ENCODE assay signal across 27 cellular contexts in genomic region chr6:3196770-3197169, GRCh38. TPM values are rescaled to one million over a fixed set of nuclear protein-coding genes. Genes with fewer than 3 reads are reported as not detected.
"Had no signal": no experiment of that assay in that cellular context is flagged by ENCODE, and none has a peak within 500 bp of the region (broad histone marks: within the 10 kb centered on the region; RNA-seq: fewer than 3 reads in every experiment).

No MANE protein-coding gene starts in this region.

- H3K4me3 Mint-ChIP-seq: activated CD4-positive, alpha-beta T cell treated with anti-CD3 and anti-CD28 coated beads, Interleukin-2, amount 10 ng/mL, durations not matched to agents 7 days and 5 days; activated CD8-positive, alpha-beta memory T cell treated with anti-CD3 and anti-CD28 coated beads, Interleukin-2, amount 10 ng/mL, durations not matched to agents 7 days and 5 days; activated CD8-positive, alpha-beta T cell treated with anti-CD3 and anti-CD28 coated beads for 36 hours; activated naive CD4-positive, alpha-beta T cell treated with anti-CD3 and anti-CD28 coated beads, Interleukin-2, amount 50 U/mL, for 24 hours; brain; immature natural killer cell; mesothelial cell of epicardium; naive thymus-derived CD8-positive, alpha-beta T cell; T-helper 1 cell treated with Interleukin-12 subunit alpha and Interleukin-12 subunit beta and Interleukin-4 antibody, amounts not matched to agents 30 μg/mL and 1 μg/mL, for 36 hours had no signal

- H3K9me3 ChIP-seq: left lung, neutrophil, upper lobe of left lung had no signal

- H3K9ac ChIP-seq: parathyroid adenoma had no signal

- H3K27me3 ChIP-seq: hepatocyte, left lung, upper lobe of left lung had no signal

- H2AFZ ChIP-seq: hepatocyte, parathyroid adenoma had no signal

- H3K79me2 ChIP-seq: hepatocyte, parathyroid adenoma had no signal

- H3K36me3 ChIP-seq: left lung, neutrophil, upper lobe of left lung had no signal

- H3K27ac Mint-ChIP-seq: activated CD4-positive, alpha-beta T cell treated with anti-CD3 and anti-CD28 coated beads, Interleukin-2, amount 10 ng/mL, durations not matched to agents 7 days and 5 days; activated CD8-positive, alpha-beta memory T cell treated with anti-CD3 and anti-CD28 coated beads, Interleukin-2, amount 10 ng/mL, durations not matched to agents 7 days and 5 days; activated CD8-positive, alpha-beta T cell treated with anti-CD3 and anti-CD28 coated beads for 36 hours; activated naive CD4-positive, alpha-beta T cell treated with anti-CD3 and anti-CD28 coated beads, Interleukin-2, amount 50 U/mL, for 24 hours; immature natural killer cell; mesothelial cell of epicardium; naive thymus-derived CD8-positive, alpha-beta T cell; T-helper 1 cell treated with Interleukin-12 subunit alpha and Interleukin-12 subunit beta and Interleukin-4 antibody, amounts not matched to agents 30 μg/mL and 1 μg/mL, for 36 hours had no signal

- H3K27ac ChIP-seq: hepatocyte, left lung, neutrophil, parathyroid adenoma, upper lobe of left lung, VCaP had no signal

- H3K4me1 Mint-ChIP-seq: activated CD4-positive, alpha-beta T cell treated with anti-CD3 and anti-CD28 coated beads, Interleukin-2, amount 10 ng/mL, durations not matched to agents 7 days and 5 days; activated CD8-positive, alpha-beta memory T cell treated with anti-CD3 and anti-CD28 coated beads, Interleukin-2, amount 10 ng/mL, durations not matched to agents 7 days and 5 days; activated naive CD4-positive, alpha-beta T cell treated with anti-CD3 and anti-CD28 coated beads, Interleukin-2, amount 50 U/mL, for 24 hours; immature natural killer cell; mesothelial cell of epicardium; naive thymus-derived CD8-positive, alpha-beta T cell had no signal

- H3K27me3 Mint-ChIP-seq: brain had no signal

- H3K4me3 ChIP-seq: hepatocyte, left lung, lung, upper lobe of left lung had no signal

- H3K36me3 Mint-ChIP-seq: activated CD8-positive, alpha-beta memory T cell treated with anti-CD3 and anti-CD28 coated beads, Interleukin-2, amount 10 ng/mL, durations not matched to agents 7 days and 5 days; brain; immature natural killer cell; mesothelial cell of epicardium had no signal

- H3K9me3 Mint-ChIP-seq: immature natural killer cell; T-helper 1 cell treated with Interleukin-12 subunit alpha and Interleukin-12 subunit beta and Interleukin-4 antibody, amounts not matched to agents 30 μg/mL and 1 μg/mL, for 36 hours had no signal

- H3K4me1 ChIP-seq: left lung, parathyroid adenoma, upper lobe of left lung had no signal

- ATAC-seq: activated CD8-positive, alpha-beta memory T cell treated with anti-CD3 and anti-CD28 coated beads, Interleukin-2, amount 10 ng/mL, durations not matched to agents 7 days and 5 days; activated CD8-positive, alpha-beta T cell treated with anti-CD3 and anti-CD28 coated beads for 36 hours; left lung; naive thymus-derived CD8-positive, alpha-beta T cell; stimulated activated naive CD8-positive, alpha-beta T cell treated with anti-CD3 and anti-CD28 coated beads, Interleukin-15, Interleukin-2, amounts not matched to agents 100 U/mL and 50 U/mL, for 24 hours had no signal

- DNase-seq: activated CD4-positive, alpha-beta T cell treated with anti-CD3 and anti-CD28 coated beads, Interleukin-2, amount 10 ng/mL, durations not matched to agents 7 days and 5 days; activated CD4-positive, CD25-positive, alpha-beta regulatory T cell treated with anti-CD3 and anti-CD28 coated beads, Interleukin-2, amount 50 U/mL, for 72 hours; activated CD8-positive, alpha-beta memory T cell treated with anti-CD3 and anti-CD28 coated beads, Interleukin-2, amount 10 ng/mL, durations not matched to agents 7 days and 5 days; activated CD8-positive, alpha-beta T cell treated with anti-CD3 and anti-CD28 coated beads for 36 hours; activated gamma-delta T cell; activated T-cell treated with anti-CD3 and anti-CD28 coated beads for 4 hours; effector CD4-positive, alpha-beta T cell; foreskin fibroblast; immature natural killer cell; left lung; naive thymus-derived CD8-positive, alpha-beta T cell; right cardiac atrium; stimulated activated CD4-positive, alpha-beta T cell treated with anti-CD3 and anti-CD28 coated beads, Interleukin-12 subunit alpha, Interleukin-12 subunit beta, amount 100 ng/mL, for 4 hours; stimulated activated CD4-positive, alpha-beta T cell treated with anti-CD3 and anti-CD28 coated beads, Interleukin-4, amount 100 ng/mL, for 4 hours; stimulated activated naive CD8-positive, alpha-beta T cell treated with anti-CD3 and anti-CD28 coated beads, Interleukin-15, Interleukin-2, amounts not matched to agents 100 U/mL and 50 U/mL, for 24 hours; T1000; upper lobe of left lung had no signal

- FAIRE-seq: endometrium had no signal

- H3K4me2 ChIP-seq: hepatocyte had no signal

RNA-seq across cellular contexts. Expression of gene TUBB2B, which starts 30.7 kb away (rescaled TPM):
- total RNA-seq: activated CD4-positive, alpha-beta T cell treated with anti-CD3 and anti-CD28 coated beads, Interleukin-2, amount 10 ng/mL, durations not matched to agents 7 days and 5 days; activated CD8-positive, alpha-beta memory T cell treated with anti-CD3 and anti-CD28 coated beads, Interleukin-2, amount 10 ng/mL, durations not matched to agents 7 days and 5 days; naive thymus-derived CD8-positive, alpha-beta T cell had no signal
